In the genomic region with DNA sequence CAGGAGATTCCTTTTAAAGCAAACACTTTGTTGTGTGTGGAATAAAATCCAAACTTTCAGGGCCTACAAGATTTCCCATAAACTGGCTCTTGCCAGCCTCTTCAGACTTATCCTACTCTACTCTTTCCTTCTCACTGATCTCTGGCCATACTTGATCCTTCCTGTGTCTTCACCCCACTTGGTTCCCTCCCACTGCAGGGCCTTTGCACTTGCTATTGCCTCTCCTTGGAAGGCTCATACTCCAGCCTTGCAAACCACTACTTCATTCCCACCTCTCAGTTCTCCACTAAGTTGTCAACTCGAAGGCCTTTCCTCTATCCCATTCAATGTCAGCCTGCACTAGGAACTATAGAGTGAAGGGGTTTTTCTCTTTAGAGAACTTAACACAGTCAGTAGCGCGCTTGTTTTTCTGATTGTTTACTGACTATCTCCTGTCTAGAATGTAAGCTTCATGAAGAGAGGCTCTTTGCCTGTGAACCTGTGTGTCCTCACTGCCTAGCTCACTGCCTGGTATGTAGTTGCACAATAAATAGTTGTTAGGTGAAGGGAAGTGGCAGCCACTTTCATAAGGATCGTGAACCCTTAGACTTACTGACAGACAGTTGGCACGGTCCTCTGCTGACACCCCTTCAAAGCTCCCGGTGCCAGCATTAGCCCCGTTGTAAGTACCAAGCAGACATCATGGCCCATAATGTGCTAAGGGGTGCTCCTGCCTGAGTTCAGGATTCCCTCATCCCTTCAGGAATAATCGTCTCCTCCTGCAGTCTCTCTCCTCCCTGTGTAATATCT, we compare ENCODE assay signal across 12 cellular contexts. TPM values are rescaled to one million over a fixed set of nuclear protein-coding genes. Genes with fewer than 3 reads are reported as not detected.
DNase-seq lines count a peak whose midpoint lies in the region; ATAC-seq and TF ChIP-seq lines count a peak whose summit lies in the region.
"Had no signal": no experiment of that assay in that cellular context is flagged by ENCODE, and none has a peak within 500 bp of the region (broad histone marks: within the 10 kb centered on the region; RNA-seq: fewer than 3 reads in every experiment).

No MANE protein-coding gene starts in this region.

- peak overlapping the region; percentile 95 for H3K27ac ChIP-seq in parathyroid adenoma
- H3K27ac ChIP-seq: epithelial cell of prostate had no signal

- no peak overlapping the region for H3K9ac ChIP-seq in parathyroid adenoma

- peak overlapping the region; percentile 66 for H3K4me3 Mint-ChIP-seq in T-helper 1 cell treated with Interleukin-12 subunit alpha and Interleukin-12 subunit beta and Interleukin-4 antibody, amounts not matched to agents 30 μg/mL and 1 μg/mL, for 36 hours
- H3K4me3 Mint-ChIP-seq in HFFc6 = peak overlapping the region; percentile 16; the same call in 1 of the 2 replicates
- peak overlapping the region; percentile 19 to 82 for H3K4me3 Mint-ChIP-seq in effector memory CD8-positive, alpha-beta T cell

- H3K4me1 ChIP-seq in parathyroid adenoma = peaks cover 44% of the 10 kb centered on the region

- no peak for DNase-seq in T-helper 1 cell
- DNase-seq in HFFc6 = no peak
- DNase-seq in effector memory CD8-positive, alpha-beta T cell = no peak
- DNase-seq: activated CD4-positive, CD25-positive, alpha-beta regulatory T cell had no signal

- no peak overlapping the region for H3K4me2 ChIP-seq in parathyroid adenoma (ENCODE audit: low read length)

- TF ChIP-seq CTCF in HFFc6 (IDR thresholded peaks at IDR 0.05) (no peak), parathyroid adenoma (IDR thresholded peaks at IDR 0.05) (no peak)

- no peaks in the 10 kb centered on the region for H3K9me3 Mint-ChIP-seq in T-helper 1 cell treated with Interleukin-12 subunit alpha and Interleukin-12 subunit beta and Interleukin-4 antibody, amounts not matched to agents 30 μg/mL and 1 μg/mL, for 36 hours
- no peaks in the 10 kb centered on the region for H3K9me3 Mint-ChIP-seq in HFFc6
- no peaks in the 10 kb centered on the region for H3K9me3 Mint-ChIP-seq in effector memory CD8-positive, alpha-beta T cell

- H3K79me2 ChIP-seq in parathyroid adenoma = no peaks in the 10 kb centered on the region

- peak overlapping the region; percentile 68 for H3K27ac Mint-ChIP-seq in T-helper 1 cell treated with Interleukin-12 subunit alpha and Interleukin-12 subunit beta and Interleukin-4 antibody, amounts not matched to agents 30 μg/mL and 1 μg/mL, for 36 hours
- H3K27ac Mint-ChIP-seq in HFFc6 = peak overlapping the region; percentile 20
- no peak overlapping the region for H3K27ac Mint-ChIP-seq in effector memory CD8-positive, alpha-beta T cell

- no peak overlapping the region for H3K4me3 ChIP-seq in parathyroid adenoma (ENCODE audit: low read depth, low read length)

- no peaks in the 10 kb centered on the region for H3K36me3 ChIP-seq in parathyroid adenoma (ENCODE audit: control insufficient read depth, insufficient read depth, low read length)
- H3K36me3 ChIP-seq: pancreas, Peyer's patch had no signal

- peaks cover 38% of the 10 kb centered on the region for H3K27me3 Mint-ChIP-seq in T-helper 1 cell treated with Interleukin-12 subunit alpha and Interleukin-12 subunit beta and Interleukin-4 antibody, amounts not matched to agents 30 μg/mL and 1 μg/mL, for 36 hours (ENCODE audit: low read depth)
- H3K27me3 Mint-ChIP-seq in HFFc6 (ENCODE audit: insufficient read depth) = peaks cover 2% of the 10 kb centered on the region
- H3K27me3 Mint-ChIP-seq in effector memory CD8-positive, alpha-beta T cell = peaks cover 0 to 36% of the 10 kb centered on the region in 2 donors

- ATAC-seq in effector memory CD8-positive, alpha-beta T cell (replicated peaks) = no peak
- ATAC-seq in HG03196 (IDR thresholded peaks at IDR 0.05; ENCODE audit: unreplicated experiment) (no peak), HG02588 (IDR thresholded peaks at IDR 0.05; ENCODE audit: unreplicated experiment) (no peak), GM18498 (IDR thresholded peaks at IDR 0.05; ENCODE audit: unreplicated experiment) (no peak)

- H3K9me3 ChIP-seq in parathyroid adenoma (ENCODE audit: control insufficient read depth, low read length) = no peaks in the 10 kb centered on the region
- H3K9me3 ChIP-seq: pancreas, Peyer's patch had no signal

- no peak overlapping the region for H2AFZ ChIP-seq in parathyroid adenoma

- H3K27me3 ChIP-seq in parathyroid adenoma (ENCODE audit: control insufficient read depth, insufficient read depth, low read length) = no peaks in the 10 kb centered on the region
- H3K27me3 ChIP-seq: pancreas, Peyer's patch had no signal

- peaks cover 9% of the 10 kb centered on the region for H3K4me1 Mint-ChIP-seq in T-helper 1 cell treated with Interleukin-12 subunit alpha and Interleukin-12 subunit beta and Interleukin-4 antibody, amounts not matched to agents 30 μg/mL and 1 μg/mL, for 36 hours (ENCODE audit: low read depth)
- peaks cover 57% of the 10 kb centered on the region for H3K4me1 Mint-ChIP-seq in HFFc6 (ENCODE audit: low read depth)
- peaks cover 3 to 9% of the 10 kb centered on the region in 2 donors for H3K4me1 Mint-ChIP-seq in effector memory CD8-positive, alpha-beta T cell (ENCODE audit: low read depth in 2 of 2)

- peaks cover 2% of the 10 kb centered on the region for H3K36me3 Mint-ChIP-seq in T-helper 1 cell treated with Interleukin-12 subunit alpha and Interleukin-12 subunit beta and Interleukin-4 antibody, amounts not matched to agents 30 μg/mL and 1 μg/mL, for 36 hours (ENCODE audit: low read depth)
- H3K36me3 Mint-ChIP-seq in HFFc6 (ENCODE audit: low read depth) = no peaks in the 10 kb centered on the region
- no peaks in the 10 kb centered on the region for H3K36me3 Mint-ChIP-seq in effector memory CD8-positive, alpha-beta T cell (ENCODE audit: insufficient read depth)

RNA-seq across cellular contexts. Expression of gene ME3, which starts 0.8 kb away (rescaled TPM):
- 1 to 10 TPM; 3.5 to 8.6 (median 6.6) TPM for total RNA-seq in HFFc6 (2021; fragmentation: NEBNext Ultra II Directional; extraction: Animal tissue kit (Norgen Biotek cat#: 25700))

Comparison
In these comparisons a context has a peak if more than half of its experiments do, and no peak if none do; other contexts are left out.
1. H3K27ac Mint-ChIP-seq: peak in T-helper 1 cell treated with Interleukin-12 subunit alpha and Interleukin-12 subunit beta and Interleukin-4 antibody, amounts not matched to agents 30 μg/mL and 1 μg/mL, for 36 hours (single experiment) and HFFc6 (single experiment); none in effector memory CD8-positive, alpha-beta T cell (0 of 2).
2. H3K4me3 Mint-ChIP-seq: peak in every context shown above with its lines; median percentile 66 in T-helper 1 cell treated with Interleukin-12 subunit alpha and Interleukin-12 subunit beta and Interleukin-4 antibody, amounts not matched to agents 30 μg/mL and 1 μg/mL, for 36 hours; 50 in effector memory CD8-positive, alpha-beta T cell; 16 in HFFc6.